31 cellular contexts compared by ENCODE assay signal in genomic region chr19:44661904-44662303, GRCh38. TPM values are rescaled to one million over a fixed set of nuclear protein-coding genes. Genes with fewer than 3 reads are reported as not detected.
"Had no signal": no experiment of that assay in that cellular context is flagged by ENCODE, and none has a peak within 500 bp of the region (broad histone marks: within the 10 kb centered on the region; RNA-seq: fewer than 3 reads in every experiment).

No MANE protein-coding gene starts in this region.

- H3K27me3 ChIP-seq: esophagus squamous epithelium, heart left ventricle, right atrium auricular region, spleen, tibial nerve had no signal

- H3K27ac ChIP-seq: esophagus squamous epithelium, heart left ventricle, right atrium auricular region, tibial nerve had no signal

- H3K4me1 Mint-ChIP-seq: activated CD4-positive, alpha-beta T cell treated with anti-CD3 and anti-CD28 coated beads, Interleukin-2, amount 10 ng/mL, durations not matched to agents 7 days and 5 days; activated naive CD4-positive, alpha-beta T cell treated with anti-CD3 and anti-CD28 coated beads, Interleukin-2, amount 50 U/mL, for 24 hours had no signal

- H3K4me3 Mint-ChIP-seq: activated CD4-positive, alpha-beta T cell treated with anti-CD3 and anti-CD28 coated beads, Interleukin-2, amount 10 ng/mL, durations not matched to agents 7 days and 5 days; activated CD8-positive, alpha-beta T cell treated with anti-CD3 and anti-CD28 coated beads for 36 hours; activated naive CD4-positive, alpha-beta T cell treated with anti-CD3 and anti-CD28 coated beads, Interleukin-2, amount 50 U/mL, for 24 hours; activated naive CD8-positive, alpha-beta T cell treated with anti-CD3 and anti-CD28 coated beads, Interleukin-2, amount 50 U/mL, for 24 hours; activated T-cell treated with anti-CD3 and anti-CD28 coated beads, Interleukin-2, amount 50 U/mL, for 4 hours; dendritic cell treated with granulocyte-macrophage colony-stimulating factor and Interleukin-4, amounts not matched to agents 40 ng/mL and 50 ng/mL, for 4 days; endodermal cell; memory B cell; natural killer cell; T-helper 17 cell; WTC11 had no signal

- DNase-seq: activated CD4-positive, alpha-beta T cell treated with anti-CD3 and anti-CD28 coated beads for 1 hour; activated CD4-positive, alpha-beta T cell treated with anti-CD3 and anti-CD28 coated beads, Interleukin-2, amount 10 ng/mL, durations not matched to agents 7 days and 5 days; activated CD8-positive, alpha-beta T cell treated with anti-CD3 and anti-CD28 coated beads for 36 hours; activated naive CD8-positive, alpha-beta T cell treated with anti-CD3 and anti-CD28 coated beads, Interleukin-2, amount 50 U/mL, for 24 hours; activated T-cell treated with anti-CD3 and anti-CD28 coated beads, Interleukin-2, amount 50 U/mL, for 4 hours; amygdala; caudate nucleus; endodermal cell; esophagus squamous epithelium; heart left ventricle; midbrain; natural killer cell; spleen; stimulated activated CD4-positive, alpha-beta T cell treated with anti-CD3 and anti-CD28 coated beads, Interleukin-2, amount 100 ng/mL, for 48 hours; stimulated activated naive CD4-positive, alpha-beta T cell treated with Interleukin-2 at 50 U/mL for 16 hours; T-helper 17 cell; T1000 had no signal

- H3K4me3 ChIP-seq: esophagus squamous epithelium, heart left ventricle, right atrium auricular region, spleen, tibial nerve had no signal

- H3K36me3 Mint-ChIP-seq: activated naive CD4-positive, alpha-beta T cell treated with anti-CD3 and anti-CD28 coated beads, Interleukin-2, amount 50 U/mL, for 24 hours; memory B cell; natural killer cell had no signal

- H3K9me3 Mint-ChIP-seq: activated CD4-positive, alpha-beta T cell treated with anti-CD3 and anti-CD28 coated beads, Interleukin-2, amount 10 ng/mL, durations not matched to agents 7 days and 5 days; activated CD8-positive, alpha-beta T cell treated with anti-CD3 and anti-CD28 coated beads for 36 hours; activated naive CD4-positive, alpha-beta T cell treated with anti-CD3 and anti-CD28 coated beads, Interleukin-2, amount 50 U/mL, for 24 hours; activated naive CD8-positive, alpha-beta T cell treated with anti-CD3 and anti-CD28 coated beads, Interleukin-2, amount 50 U/mL, for 24 hours; activated T-cell treated with anti-CD3 and anti-CD28 coated beads, Interleukin-2, amount 50 U/mL, for 4 hours; activated T-helper 2 cell treated with anti-CD3 and anti-CD28 coated beads, Interferon-gamma antibody, Interleukin-2, Interleukin-4, amounts not matched to agents 10 μg/mL and 5 μg/mL and 100 μg/mL, durations not matched to agents 14 hours and 24 hours and 36 hours; dendritic cell treated with granulocyte-macrophage colony-stimulating factor and Interleukin-4, amounts not matched to agents 40 ng/mL and 50 ng/mL, for 4 days; endodermal cell; memory B cell; natural killer cell; WTC11 had no signal

- H3K27ac Mint-ChIP-seq: activated CD4-positive, alpha-beta T cell treated with anti-CD3 and anti-CD28 coated beads, Interleukin-2, amount 10 ng/mL, durations not matched to agents 7 days and 5 days; activated CD8-positive, alpha-beta T cell treated with anti-CD3 and anti-CD28 coated beads for 36 hours; activated naive CD4-positive, alpha-beta T cell treated with anti-CD3 and anti-CD28 coated beads, Interleukin-2, amount 50 U/mL, for 24 hours; activated naive CD8-positive, alpha-beta T cell treated with anti-CD3 and anti-CD28 coated beads, Interleukin-2, amount 50 U/mL, for 24 hours; activated T-helper 2 cell treated with anti-CD3 and anti-CD28 coated beads, Interferon-gamma antibody, Interleukin-2, Interleukin-4, amounts not matched to agents 10 μg/mL and 5 μg/mL and 100 μg/mL, durations not matched to agents 14 hours and 24 hours and 36 hours; dendritic cell treated with granulocyte-macrophage colony-stimulating factor and Interleukin-4, amounts not matched to agents 40 ng/mL and 50 ng/mL, for 4 days; endodermal cell; memory B cell; natural killer cell; T-helper 17 cell; WTC11 had no signal

- ATAC-seq: activated CD8-positive, alpha-beta T cell treated with anti-CD3 and anti-CD28 coated beads for 36 hours; activated naive CD8-positive, alpha-beta T cell treated with anti-CD3 and anti-CD28 coated beads, Interleukin-2, amount 50 U/mL, for 24 hours; activated T-cell treated with anti-CD3 and anti-CD28 coated beads, Interleukin-2, amount 50 U/mL, for 4 hours; heart left ventricle; natural killer cell; T-helper 17 cell; WTC11 had no signal

- H3K9me3 ChIP-seq: esophagus squamous epithelium, heart left ventricle, right atrium auricular region, spleen, tibial nerve had no signal

- H3K27me3 Mint-ChIP-seq: activated CD4-positive, alpha-beta T cell treated with anti-CD3 and anti-CD28 coated beads, Interleukin-2, amount 10 ng/mL, durations not matched to agents 7 days and 5 days; activated CD8-positive, alpha-beta T cell treated with anti-CD3 and anti-CD28 coated beads for 36 hours; activated naive CD4-positive, alpha-beta T cell treated with anti-CD3 and anti-CD28 coated beads, Interleukin-2, amount 50 U/mL, for 24 hours; activated naive CD8-positive, alpha-beta T cell treated with anti-CD3 and anti-CD28 coated beads, Interleukin-2, amount 50 U/mL, for 24 hours; dendritic cell treated with granulocyte-macrophage colony-stimulating factor and Interleukin-4, amounts not matched to agents 40 ng/mL and 50 ng/mL, for 4 days; T-helper 17 cell had no signal

RNA-seq across cellular contexts. Expression of gene CEACAM16, which starts 37.0 kb away (rescaled TPM):
- total RNA-seq: activated CD4-positive, alpha-beta T cell treated with anti-CD3 and anti-CD28 coated beads, Interleukin-2, amount 10 ng/mL, durations not matched to agents 7 days and 5 days; activated CD8-positive, alpha-beta T cell treated with anti-CD3 and anti-CD28 coated beads for 36 hours; activated T-cell treated with anti-CD3 and anti-CD28 coated beads, Interleukin-2, amount 50 U/mL, for 4 hours; activated T-helper 2 cell treated with anti-CD3 and anti-CD28 coated beads, Interferon-gamma antibody, Interleukin-2, Interleukin-4, amounts not matched to agents 10 μg/mL and 5 μg/mL and 100 μg/mL, durations not matched to agents 14 hours and 24 hours and 36 hours; chondrocyte; endodermal cell; esophagus squamous epithelium; heart left ventricle; kidney epithelial cell; lower leg skin; natural killer cell; omental fat pad; pulmonary artery endothelial cell; right atrium auricular region; spleen; T-helper 17 cell; temporal lobe; tibial nerve; ureter; WTC11 had no signal
- polyA plus RNA-seq: heart left ventricle, spleen had no signal

RNA-seq across cellular contexts. Expression of gene IGSF23, which starts 48.5 kb away (rescaled TPM):
- total RNA-seq: activated CD4-positive, alpha-beta T cell treated with anti-CD3 and anti-CD28 coated beads, Interleukin-2, amount 10 ng/mL, durations not matched to agents 7 days and 5 days; activated CD8-positive, alpha-beta T cell treated with anti-CD3 and anti-CD28 coated beads for 36 hours; activated T-cell treated with anti-CD3 and anti-CD28 coated beads, Interleukin-2, amount 50 U/mL, for 4 hours; activated T-helper 2 cell treated with anti-CD3 and anti-CD28 coated beads, Interferon-gamma antibody, Interleukin-2, Interleukin-4, amounts not matched to agents 10 μg/mL and 5 μg/mL and 100 μg/mL, durations not matched to agents 14 hours and 24 hours and 36 hours; chondrocyte; endodermal cell; esophagus squamous epithelium; lower leg skin; natural killer cell; omental fat pad; right atrium auricular region; spleen; T-helper 17 cell; temporal lobe; tibial nerve; ureter; WTC11 had no signal
- polyA plus RNA-seq: spleen had no signal
